Comparison of ENCODE assay signal across 1 cellular context in the genomic region with DNA sequence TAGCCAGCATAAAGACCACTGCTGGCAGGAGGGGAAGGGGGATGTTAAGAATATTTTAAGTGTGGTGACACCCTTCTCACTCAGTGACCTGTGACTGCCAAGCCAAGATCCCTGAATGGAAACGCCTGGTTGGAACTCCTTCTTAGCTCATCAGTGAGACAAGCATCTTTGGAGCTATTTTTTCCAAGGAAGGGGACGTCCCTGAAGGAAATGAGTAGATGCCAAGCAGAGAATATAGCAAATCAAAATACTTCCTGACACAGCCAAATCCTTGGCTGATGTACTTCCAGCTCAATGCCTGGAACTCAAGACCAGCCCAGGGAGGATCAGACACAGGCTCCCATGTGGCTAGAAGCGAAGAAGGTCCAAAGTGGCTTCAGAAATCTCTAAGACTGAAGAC.
TF ChIP-seq lines count a peak whose summit lies in the region.

No MANE protein-coding gene starts in this region.

TF ChIP-seq in H1, 55 proteins besides CTCF, POLR2A, EP300 and RAD21 (continued from another document):
- TF ChIP-seq, protein P1, sequence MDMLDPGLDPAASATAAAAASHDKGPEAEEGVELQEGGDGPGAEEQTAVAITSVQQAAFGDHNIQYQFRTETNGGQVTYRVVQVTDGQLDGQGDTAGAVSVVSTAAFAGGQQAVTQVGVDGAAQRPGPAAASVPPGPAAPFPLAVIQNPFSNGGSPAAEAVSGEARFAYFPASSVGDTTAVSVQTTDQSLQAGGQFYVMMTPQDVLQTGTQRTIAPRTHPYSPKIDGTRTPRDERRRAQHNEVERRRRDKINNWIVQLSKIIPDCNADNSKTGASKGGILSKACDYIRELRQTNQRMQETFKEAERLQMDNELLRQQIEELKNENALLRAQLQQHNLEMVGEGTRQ (IDR thresholded peaks at IDR 0.05; ENCODE audit: low read length): no peak
- TF ChIP-seq GABPA (IDR thresholded peaks at IDR 0.05; ENCODE audit: borderline replicate concordance, insufficient read depth, low read length): no peak
- TF ChIP-seq POU5F1 (IDR thresholded peaks at IDR 0.05; ENCODE audit: low read depth, low read length): no peak
- TF ChIP-seq NANOG (IDR thresholded peaks at IDR 0.05; ENCODE audit: insufficient read depth, low read depth, low read length, poor library complexity, severe bottlenecking): no peak
- TF ChIP-seq PHF8 (conservative IDR thresholded peaks at IDR 0.05; ENCODE audit: low read depth, low read length): no peak
- no peak for TF ChIP-seq RFX5 (IDR thresholded peaks at IDR 0.05; ENCODE audit: borderline replicate concordance, low read depth, low read length)
- no peak for TF ChIP-seq SAP30 (IDR thresholded peaks at IDR 0.05; ENCODE audit: insufficient read depth, insufficient replicate concordance, low read length)
- TF ChIP-seq CEBPB (IDR thresholded peaks at IDR 0.05; ENCODE audit: low read depth, low read length): no peak
TF ChIP-seq in H1: peak in this region for 0.
